8 cellular contexts compared by ENCODE assay signal in genomic region chr11:121194731-121195596, GRCh38.
DNase-seq lines count a peak whose midpoint lies in the region; ATAC-seq and TF ChIP-seq lines count a peak whose summit lies in the region.

No MANE protein-coding gene starts in this region.

- H3K27me3 ChIP-seq in OCI-LY3 (ENCODE audit: low read depth, low read length) = peaks cover 6% of the 10 kb centered on the region
- H3K27me3 ChIP-seq in osteoblast (ENCODE audit: insufficient read depth, low read length) = peaks cover 10% of the 10 kb centered on the region
- no peaks in the 10 kb centered on the region for H3K27me3 ChIP-seq in uterus

- no peaks in the 10 kb centered on the region for H3K4me1 Mint-ChIP-seq in activated T-cell treated with anti-CD3 and anti-CD28 coated beads, Interleukin-2, amount 50 U/mL, for 72 hours (ENCODE audit: low read depth)

- H3K4me2 ChIP-seq in OCI-LY3 (ENCODE audit: low read length) (peak overlapping the region; percentile 71), osteoblast (ENCODE audit: insufficient read depth, low read length) (no peak overlapping the region)

- no peak overlapping the region for H3K4me3 Mint-ChIP-seq in activated T-cell treated with anti-CD3 and anti-CD28 coated beads, Interleukin-2, amount 50 U/mL, for 72 hours

- H3K9me3 Mint-ChIP-seq in activated T-cell treated with anti-CD3 and anti-CD28 coated beads, Interleukin-2, amount 50 U/mL, for 72 hours = no peaks in the 10 kb centered on the region

- H3K36me3 Mint-ChIP-seq in activated T-cell treated with anti-CD3 and anti-CD28 coated beads, Interleukin-2, amount 50 U/mL, for 72 hours (ENCODE audit: insufficient read depth in 2 of 2) = no peaks in the 10 kb centered on the region

- DNase-seq in HT-29 (ENCODE audit: low spot score) (peak; percentile 88), fibroblast of villous mesenchyme (ENCODE audit: low read depth) (peak; percentile 71), osteoblast (ENCODE audit: insufficient read length, low spot score, missing footprints) (peak; percentile 86), uterus (peak; percentile 24 to 54)
- peak; percentile 50 to 66 for DNase-seq in activated T-cell treated with anti-CD3 and anti-CD28 coated beads, Interleukin-2, amount 50 U/mL, for 72 hours

- peaks cover 26% of the 10 kb centered on the region for H3K27me3 Mint-ChIP-seq in activated T-cell treated with anti-CD3 and anti-CD28 coated beads, Interleukin-2, amount 50 U/mL, for 72 hours (ENCODE audit: low read depth)

- no peak for TF ChIP-seq POLR2A in uterus (IDR thresholded peaks at IDR 0.05)

- peak; percentile 88 for TF ChIP-seq CTCF in 22Rv1 (IDR thresholded peaks at IDR 0.05)
- TF ChIP-seq CTCF in GM12873 (IDR thresholded peaks at IDR 0.05; ENCODE audit: insufficient read depth, low read depth, low read length, missing control alignments) = peak; percentile 80
- TF ChIP-seq CTCF in OCI-LY3 (IDR thresholded peaks at IDR 0.05; ENCODE audit: low read depth, low read length) = peak; percentile 85
- peak; percentile 76 for TF ChIP-seq CTCF in fibroblast of villous mesenchyme (IDR thresholded peaks at IDR 0.05; ENCODE audit: insufficient read depth, low read depth, low read length)
- TF ChIP-seq CTCF in osteoblast (IDR thresholded peaks at IDR 0.05; ENCODE audit: extremely low read depth, low read depth, low read length) = peak; percentile 85
- TF ChIP-seq CTCF in uterus (IDR thresholded peaks at IDR 0.05) = peak; percentile 64 to 76 (median 70)

- H3K4me3 ChIP-seq in OCI-LY3 (ENCODE audit: low read length) (peak overlapping the region; percentile 73), fibroblast of villous mesenchyme (ENCODE audit: low read depth, low read length) (no peak overlapping the region), osteoblast (ENCODE audit: insufficient read depth, low read length) (no peak overlapping the region), uterus (no peak overlapping the region)

- peak; percentile 65 to 73 for ATAC-seq in activated T-cell treated with anti-CD3 and anti-CD28 coated beads, Interleukin-2, amount 50 U/mL, for 72 hours (replicated peaks in 1 of 2)

- H3K27ac Mint-ChIP-seq in activated T-cell treated with anti-CD3 and anti-CD28 coated beads, Interleukin-2, amount 50 U/mL, for 72 hours = no peak overlapping the region

- H3K36me3 ChIP-seq in OCI-LY3 (replicated peaks; ENCODE audit: low read depth, low read length) (no peaks in the 10 kb centered on the region), osteoblast (ENCODE audit: insufficient read depth, low read length) (no peaks in the 10 kb centered on the region), uterus (no peaks in the 10 kb centered on the region)

- H3K9me3 ChIP-seq in OCI-LY3 (ENCODE audit: insufficient read depth, low read length) = no peaks in the 10 kb centered on the region
- H3K9me3 ChIP-seq in osteoblast (ENCODE audit: low read depth, low read length) = no peaks in the 10 kb centered on the region
- no peaks in the 10 kb centered on the region for H3K9me3 ChIP-seq in uterus

- H3K4me1 ChIP-seq in OCI-LY3 (ENCODE audit: low read length) (peaks cover 7% of the 10 kb centered on the region; the same call in 1 of the 2 replicates), osteoblast (ENCODE audit: insufficient read depth, low read length) (no peaks in the 10 kb centered on the region), uterus (no peaks in the 10 kb centered on the region)

- H3K79me2 ChIP-seq in OCI-LY3 (ENCODE audit: low read length) (no peaks in the 10 kb centered on the region), osteoblast (ENCODE audit: insufficient read depth, low read length) (no peaks in the 10 kb centered on the region)

- intact Hi-C loops in uterus (cut with DNase I; ENCODE audit: low total_unique reads) = no loop called here

- H2AFZ ChIP-seq in OCI-LY3 (ENCODE audit: low read depth, low read length) (peak overlapping the region; percentile 58), osteoblast (ENCODE audit: low read length) (no peak overlapping the region)

- H3K9ac ChIP-seq in OCI-LY3 (ENCODE audit: low read length) = peak overlapping the region; percentile 31

- H3K27ac ChIP-seq in 22Rv1 (peak overlapping the region; percentile 40), OCI-LY3 (ENCODE audit: low read length) (no peak overlapping the region), osteoblast (ENCODE audit: low read depth, low read length) (no peak overlapping the region), uterus (no peak overlapping the region)

- H4K20me1 ChIP-seq in OCI-LY3 (ENCODE audit: insufficient read depth, low read length) (no peaks in the 10 kb centered on the region), osteoblast (ENCODE audit: insufficient read depth, low read length) (no peaks in the 10 kb centered on the region)
